In genomic region chr1:108121361-108122143, GRCh38 we compare ENCODE assay signal across 14 cellular contexts.
A peak's percentile ranks its signal among the peaks of the same experiment; 100 is the strongest.
DNase-seq lines count a peak whose midpoint lies in the region; ATAC-seq and TF ChIP-seq lines count a peak whose summit lies in the region.
"Had no signal": no experiment of that assay in that cellular context is flagged by ENCODE, and none has a peak within 500 bp of the region (broad histone marks: within the 10 kb centered on the region; RNA-seq: fewer than 3 reads in every experiment).

No MANE protein-coding gene starts in this region.

- H3K9me3 Mint-ChIP-seq in neural crest cell = no peaks in the 10 kb centered on the region
- H3K9me3 Mint-ChIP-seq in natural killer cell treated with Interleukin-12 subunit alpha and Interleukin-12 subunit beta and Interleukin-15 and Interleukin-18, amount 100 ng/mL, for 72 hours = no peaks in the 10 kb centered on the region

- no peak overlapping the region for H3K4me3 ChIP-seq in BE2C (ENCODE audit: low read depth, low read length)
- no peak overlapping the region for H3K4me3 ChIP-seq in epithelial cell of esophagus (ENCODE audit: low read length)
- H3K4me3 ChIP-seq: lung, spleen had no signal

- H3K36me3 ChIP-seq in BE2C = no peaks in the 10 kb centered on the region
- H3K36me3 ChIP-seq: spleen had no signal

- H3K27me3 ChIP-seq in BE2C = peaks cover 34% of the 10 kb centered on the region
- H3K27me3 ChIP-seq: spleen had no signal

- H3K27me3 Mint-ChIP-seq in neural crest cell (ENCODE audit: low read depth) = peaks cover 18% of the 10 kb centered on the region
- H3K27me3 Mint-ChIP-seq in natural killer cell treated with Interleukin-12 subunit alpha and Interleukin-12 subunit beta and Interleukin-15 and Interleukin-18, amount 100 ng/mL, for 72 hours = no peaks in the 10 kb centered on the region

- no peaks in the 10 kb centered on the region for H3K4me1 ChIP-seq in BE2C

- no peak overlapping the region for H3K4me3 Mint-ChIP-seq in neural crest cell
- H3K4me3 Mint-ChIP-seq in natural killer cell treated with Interleukin-12 subunit alpha and Interleukin-12 subunit beta and Interleukin-15 and Interleukin-18, amount 100 ng/mL, for 72 hours = no peak overlapping the region
- H3K4me3 Mint-ChIP-seq: activated CD8-positive, alpha-beta T cell treated with anti-CD3 and anti-CD28 coated beads, Interleukin-2, amount 10 ng/mL, durations not matched to agents 7 days and 5 days; brain; nephron progenitor cell had no signal

- H3K9me3 ChIP-seq in BE2C = no peaks in the 10 kb centered on the region
- H3K9me3 ChIP-seq: spleen had no signal

- H3K4me1 Mint-ChIP-seq in neural crest cell = peaks cover 12% of the 10 kb centered on the region
- H3K4me1 Mint-ChIP-seq in natural killer cell treated with Interleukin-12 subunit alpha and Interleukin-12 subunit beta and Interleukin-15 and Interleukin-18, amount 100 ng/mL, for 72 hours (ENCODE audit: low read depth in 2 of 2) = peaks cover 28 to 35% of the 10 kb centered on the region in 2 donors

- no peak overlapping the region for H3K27ac Mint-ChIP-seq in neural crest cell (ENCODE audit: unreplicated experiment)
- no peak overlapping the region for H3K27ac Mint-ChIP-seq in natural killer cell treated with Interleukin-12 subunit alpha and Interleukin-12 subunit beta and Interleukin-15 and Interleukin-18, amount 100 ng/mL, for 72 hours
- H3K27ac Mint-ChIP-seq: activated CD8-positive, alpha-beta T cell treated with anti-CD3 and anti-CD28 coated beads, Interleukin-2, amount 10 ng/mL, durations not matched to agents 7 days and 5 days; nephron progenitor cell had no signal

- no peaks in the 10 kb centered on the region for H3K36me3 Mint-ChIP-seq in neural crest cell (ENCODE audit: low read depth)
- no peaks in the 10 kb centered on the region for H3K36me3 Mint-ChIP-seq in natural killer cell treated with Interleukin-12 subunit alpha and Interleukin-12 subunit beta and Interleukin-15 and Interleukin-18, amount 100 ng/mL, for 72 hours
- H3K36me3 Mint-ChIP-seq: brain had no signal

- DNase-seq in BE2C = peak; percentile 67
- DNase-seq in NCI-H146 treated with DMSO at 0.1 percent for 48 hours (lab: John Stamatoyannopoulos, UW; ENCODE audit: unreplicated experiment) = peak; percentile 14
- peak; percentile 19 for DNase-seq in epithelial cell of esophagus (ENCODE audit: low read depth)
- DNase-seq in neural crest cell (ENCODE audit: low read depth, low spot score) = no peak
- DNase-seq in natural killer cell treated with Interleukin-12 subunit alpha and Interleukin-12 subunit beta and Interleukin-15 and Interleukin-18, amount 100 ng/mL, for 72 hours (ENCODE audit: low spot score) = no peak
- DNase-seq: activated CD8-positive, alpha-beta T cell treated with anti-CD3 and anti-CD28 coated beads, Interleukin-2, amount 10 ng/mL, durations not matched to agents 7 days and 5 days; activated gamma-delta T cell; nephron progenitor cell; spleen had no signal

- ATAC-seq in natural killer cell treated with Interleukin-12 subunit alpha and Interleukin-12 subunit beta and Interleukin-15 and Interleukin-18, amount 100 ng/mL, for 72 hours = no peak
- ATAC-seq in GM19035 (IDR thresholded peaks at IDR 0.05; ENCODE audit: unreplicated experiment) = no peak
- ATAC-seq in HG03135 (IDR thresholded peaks at IDR 0.05; ENCODE audit: unreplicated experiment) = no peak
- no peak for ATAC-seq in HG02973 (IDR thresholded peaks at IDR 0.05; ENCODE audit: unreplicated experiment)
- ATAC-seq: activated CD8-positive, alpha-beta T cell treated with anti-CD3 and anti-CD28 coated beads, Interleukin-2, amount 10 ng/mL, durations not matched to agents 7 days and 5 days had no signal

- TF ChIP-seq CTCF in BE2C (IDR thresholded peaks at IDR 0.05; ENCODE audit: low read depth, low read length) (peak; percentile 52), epithelial cell of esophagus (IDR thresholded peaks at IDR 0.05; ENCODE audit: insufficient read depth, low read depth, low read length, missing control alignments) (no peak), neural crest cell (conservative IDR thresholded peaks at IDR 0.05) (peak; percentile 42)

Comparison
In these comparisons a context has a peak if more than half of its experiments do, and no peak if none do; other contexts are left out.
1. DNase-seq: peak in BE2C (single experiment), NCI-H146 treated with DMSO at 0.1 percent for 48 hours (single experiment) and epithelial cell of esophagus (single experiment); none in neural crest cell (single experiment) and natural killer cell treated with Interleukin-12 subunit alpha and Interleukin-12 subunit beta and Interleukin-15 and Interleukin-18, amount 100 ng/mL, for 72 hours (single experiment).